ENCODE assay signal across 19 cellular contexts in the genomic region with DNA sequence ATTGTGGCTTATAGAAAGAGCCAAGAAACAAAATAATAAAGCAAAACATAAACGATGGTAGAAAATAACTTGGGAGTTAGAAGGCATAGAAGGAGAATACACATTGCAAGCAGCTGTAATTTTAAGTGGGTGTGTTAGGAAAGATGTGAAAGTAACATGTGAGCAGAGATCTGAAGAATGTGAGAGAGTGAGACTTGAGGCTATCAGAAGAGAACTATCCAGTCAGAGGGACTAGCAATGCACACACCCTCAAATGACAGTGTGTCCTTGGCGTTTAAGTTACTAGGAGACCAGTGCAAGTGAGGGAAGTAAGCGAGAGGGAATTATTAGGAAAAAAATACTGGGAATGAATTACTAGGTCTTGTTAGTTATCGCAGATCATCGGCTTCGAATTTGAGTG.
DNase-seq lines count a peak whose midpoint lies in the region; ATAC-seq, FAIRE-seq and TF ChIP-seq lines count a peak whose summit lies in the region.
"Had no signal": no experiment of that assay in that cellular context is flagged by ENCODE, and none has a peak within 500 bp of the region (broad histone marks: within the 10 kb centered on the region; RNA-seq: fewer than 3 reads in every experiment).

No MANE protein-coding gene starts in this region.

- ATAC-seq in SK-N-SH treated with all-trans-retinoic acid at 6 μM for 48 hours (peak; percentile 40; the same call in 2 of the 3 replicates), HG03095 (IDR thresholded peaks at IDR 0.05; ENCODE audit: unreplicated experiment) (no peak), HG03460 (IDR thresholded peaks at IDR 0.05; ENCODE audit: unreplicated experiment) (no peak), right cardiac atrium (no peak)
- ATAC-seq: CD8-positive, alpha-beta T cell had no signal

- no peak for TF ChIP-seq RAD21 in SK-N-SH (IDR thresholded peaks at IDR 0.05; ENCODE audit: low read length)

- H3K27me3 Mint-ChIP-seq in astrocyte (ENCODE audit: low read depth, unreplicated experiment), result no peaks in the 10 kb centered on the region

- H3K36me3 ChIP-seq in SK-N-SH (replicated peaks in 1 of 2; ENCODE audit: control insufficient read depth in 1 of 2, insufficient read depth in 2 of 2, low read length in 1 of 2), result no peaks in the 10 kb centered on the region
- H3K36me3 ChIP-seq in astrocyte (ENCODE audit: insufficient read depth, low read length), result no peaks in the 10 kb centered on the region
- H3K36me3 ChIP-seq: BLaER1 had no signal

- H3K4me3 Mint-ChIP-seq in astrocyte (ENCODE audit: unreplicated experiment), result no peak overlapping the region
- H3K4me3 Mint-ChIP-seq: CD8-positive, alpha-beta T cell; H9 had no signal

- FAIRE-seq in astrocyte (lab: Jason Lieb, UNC), result no peak
- FAIRE-seq: GM12892 had no signal

- CTCF ChIA-PET in SK-N-SH (lab: Yijun Ruan, JAX), result interaction anchor here (1.0 to 1.1 kb wide), 2 partner anchors 11 to 1412 kb away, joined by 3 read pairs; no protein-coding TSS in a partner anchor

- POLR2A ChIA-PET in SK-N-SH (lab: Yijun Ruan, JAX), result no interaction called here

- no peak overlapping the region for H3K4me2 ChIP-seq in SK-N-SH
- no peak overlapping the region for H3K4me2 ChIP-seq in astrocyte (ENCODE audit: low read length)
- H3K4me2 ChIP-seq: BLaER1 had no signal

- no peak for TF ChIP-seq EP300 in SK-N-SH (IDR thresholded peaks at IDR 0.05; ENCODE audit: borderline replicate concordance in 1 of 2, low read depth in 1 of 2, low read length in 1 of 2)

- intact Hi-C loops in right cardiac atrium (cut with DNase I), result loop anchor here in 1 of 4 donors (10.0 kb wide), 1 partner anchor 1443 kb away; no protein-coding TSS in a partner anchor

- H3K27ac ChIP-seq in SK-N-SH (ENCODE audit: low read depth in 2 of 2, low read length in 1 of 2), result no peak overlapping the region
- no peak overlapping the region for H3K27ac ChIP-seq in astrocyte (ENCODE audit: low read depth, low read length)
- H3K27ac ChIP-seq in right cardiac atrium (ENCODE audit: low read length), result no peak overlapping the region
- H3K27ac ChIP-seq: 22Rv1, BLaER1 had no signal

- peaks cover 5% of the 10 kb centered on the region for H3K4me1 Mint-ChIP-seq in astrocyte (ENCODE audit: low read depth, unreplicated experiment)
- H3K4me1 Mint-ChIP-seq: H9 had no signal

- H3K9me3 ChIP-seq in SK-N-SH (no peaks in the 10 kb centered on the region), astrocyte (ENCODE audit: insufficient read depth, low read depth, low read length) (peaks cover 3% of the 10 kb centered on the region), right cardiac atrium (ENCODE audit: control insufficient read depth, low read length) (no peaks in the 10 kb centered on the region)

- H3K4me1 ChIP-seq in SK-N-SH (ENCODE audit: control insufficient read depth in 1 of 2, insufficient read depth in 2 of 2, low read depth in 1 of 2, low read length in 1 of 2) (no peaks in the 10 kb centered on the region; a peak in 1 of 4 replicates), astrocyte (ENCODE audit: insufficient read depth, low read length) (no peaks in the 10 kb centered on the region), right cardiac atrium (ENCODE audit: control insufficient read depth, insufficient read depth, low read length) (no peaks in the 10 kb centered on the region)
- H3K4me1 ChIP-seq: BLaER1 had no signal

- TF ChIP-seq CTCF in SK-N-SH (IDR thresholded peaks at IDR 0.05) (no peak), astrocyte (IDR thresholded peaks at IDR 0.05; ENCODE audit: insufficient read depth, low read depth, low read length) (no peak)

- H3K4me3 ChIP-seq in SK-N-SH (ENCODE audit: low read depth in 2 of 2, low read length in 1 of 2) (no peak overlapping the region), astrocyte (ENCODE audit: insufficient read depth, low read depth, low read length) (no peak overlapping the region), right cardiac atrium (ENCODE audit: low read length) (no peak overlapping the region)
- H3K4me3 ChIP-seq: BLaER1 had no signal

- H3K27me3 ChIP-seq in SK-N-SH (ENCODE audit: insufficient read depth), result no peaks in the 10 kb centered on the region
- H3K27me3 ChIP-seq in astrocyte (ENCODE audit: insufficient read depth, low read length), result no peaks in the 10 kb centered on the region
- H3K27me3 ChIP-seq in right cardiac atrium (ENCODE audit: control insufficient read depth, insufficient read depth), result no peaks in the 10 kb centered on the region
- H3K27me3 ChIP-seq: BLaER1 had no signal

- H4K20me1 ChIP-seq in SK-N-SH (ENCODE audit: insufficient read depth), result no peaks in the 10 kb centered on the region
- H4K20me1 ChIP-seq in astrocyte (ENCODE audit: insufficient read depth, low read length), result no peaks in the 10 kb centered on the region
- H4K20me1 ChIP-seq: BLaER1 had no signal

- H3K9me2 ChIP-seq in SK-N-SH, result no peaks in the 10 kb centered on the region

- no peak overlapping the region for H3K9ac ChIP-seq in SK-N-SH
- H3K9ac ChIP-seq in astrocyte (ENCODE audit: low read length), result no peak overlapping the region
- H3K9ac ChIP-seq: BLaER1 had no signal

- WGBS in SK-N-SH (ENCODE audit: low lambda C conversion rate), result 74% methylated on average over 6 of the region's 6 CpGs
- 67% methylated on average over 6 of the region's 6 CpGs for WGBS in right cardiac atrium

- H3K27ac Mint-ChIP-seq in astrocyte (ENCODE audit: unreplicated experiment), result no peak overlapping the region
- H3K27ac Mint-ChIP-seq: CD8-positive, alpha-beta T cell; H9 had no signal

- H3K9me3 Mint-ChIP-seq in astrocyte (ENCODE audit: unreplicated experiment), result no peaks in the 10 kb centered on the region
- H3K9me3 Mint-ChIP-seq: CD8-positive, alpha-beta T cell; H9 had no signal

- H3K36me3 Mint-ChIP-seq in astrocyte (ENCODE audit: low read depth, unreplicated experiment), result no peaks in the 10 kb centered on the region
- H3K36me3 Mint-ChIP-seq: CD8-positive, alpha-beta T cell had no signal

- no peak overlapping the region for H2AFZ ChIP-seq in SK-N-SH (ENCODE audit: low read depth)
- no peak overlapping the region for H2AFZ ChIP-seq in astrocyte (ENCODE audit: low read depth, low read length)

- H3F3A ChIP-seq in SK-N-SH (replicated peaks; ENCODE audit: insufficient read depth), result no peaks in the 10 kb centered on the region

- H3K79me2 ChIP-seq in SK-N-SH (ENCODE audit: insufficient read depth) (no peaks in the 10 kb centered on the region), astrocyte (ENCODE audit: insufficient read depth, low read length) (no peaks in the 10 kb centered on the region)

- DNase-seq in SK-N-SH (no peak), astrocyte (ENCODE audit: low read depth) (peak; percentile 4), iris pigment epithelial cell (ENCODE audit: low read depth) (peak; percentile 40), right cardiac atrium (no peak), OCI-M2 (lab: John Stamatoyannopoulos, UW; ENCODE audit: unreplicated experiment) (no peak)
- DNase-seq: Calu3; CD8-positive, alpha-beta T cell; H9; Kasumi-1; MM.1S; NCI-H1092; NCI-H2081 treated with DMSO at 0.1 percent for 48 hours; Right ventricle myocardium superior had no signal

TF ChIP-seq in SK-N-SH treated with all-trans-retinoic acid at 6 μM for 48 hours, 23 proteins besides CTCF, POLR2A, EP300 and RAD21 (continues in another document):
- TF ChIP-seq PPARA (CRISPR knock-in tag; IDR thresholded peaks at IDR 0.05; ENCODE audit: borderline replicate concordance), result no peak
- TF ChIP-seq, protein P1, sequence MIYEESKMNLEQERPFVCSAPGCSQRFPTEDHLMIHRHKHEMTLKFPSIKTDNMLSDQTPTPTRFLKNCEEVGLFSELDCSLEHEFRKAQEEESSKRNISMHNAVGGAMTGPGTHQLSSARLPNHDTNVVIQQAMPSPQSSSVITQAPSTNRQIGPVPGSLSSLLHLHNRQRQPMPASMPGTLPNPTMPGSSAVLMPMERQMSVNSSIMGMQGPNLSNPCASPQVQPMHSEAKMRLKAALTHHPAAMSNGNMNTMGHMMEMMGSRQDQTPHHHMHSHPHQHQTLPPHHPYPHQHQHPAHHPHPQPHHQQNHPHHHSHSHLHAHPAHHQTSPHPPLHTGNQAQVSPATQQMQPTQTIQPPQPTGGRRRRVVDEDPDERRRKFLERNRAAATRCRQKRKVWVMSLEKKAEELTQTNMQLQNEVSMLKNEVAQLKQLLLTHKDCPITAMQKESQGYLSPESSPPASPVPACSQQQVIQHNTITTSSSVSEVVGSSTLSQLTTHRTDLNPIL (CRISPR knock-in tag; IDR thresholded peaks at IDR 0.05; ENCODE audit: low read depth), result no peak
- no peak for TF ChIP-seq TOX (CRISPR knock-in tag; IDR thresholded peaks at IDR 0.05; ENCODE audit: borderline replicate concordance)
- TF ChIP-seq GLIS3 (CRISPR knock-in tag; IDR thresholded peaks at IDR 0.05), result no peak
- no peak for TF ChIP-seq ZC3H10 (CRISPR knock-in tag; IDR thresholded peaks at IDR 0.05)

TF ChIP-seq in SK-N-SH, 30 proteins besides CTCF, POLR2A, EP300 and RAD21:
- TF ChIP-seq RCOR1 (IDR thresholded peaks at IDR 0.05; ENCODE audit: low read length) (no peak), NFIC (IDR thresholded peaks at IDR 0.05; ENCODE audit: borderline replicate concordance) (no peak), GABPA (IDR thresholded peaks at IDR 0.05; ENCODE audit: low read depth) (no peak), JUND (IDR thresholded peaks at IDR 0.05) (no peak), SIN3A (IDR thresholded peaks at IDR 0.05; ENCODE audit: borderline replicate concordance, low read depth, low read length) (no peak), TCF12 (IDR thresholded peaks at IDR 0.05) (no peak), FOXJ3 (CRISPR knock-in tag; IDR thresholded peaks at IDR 0.05) (no peak)

Comparison
In these comparisons a context has a peak if more than half of its experiments do, and no peak if none do; other contexts are left out.
1. DNase-seq: peak in astrocyte (single experiment) and iris pigment epithelial cell (single experiment); none in SK-N-SH (single experiment), right cardiac atrium (0 of 3) and OCI-M2 (single experiment).